ENCODE assay signal across 16 cellular contexts in the genomic region with DNA sequence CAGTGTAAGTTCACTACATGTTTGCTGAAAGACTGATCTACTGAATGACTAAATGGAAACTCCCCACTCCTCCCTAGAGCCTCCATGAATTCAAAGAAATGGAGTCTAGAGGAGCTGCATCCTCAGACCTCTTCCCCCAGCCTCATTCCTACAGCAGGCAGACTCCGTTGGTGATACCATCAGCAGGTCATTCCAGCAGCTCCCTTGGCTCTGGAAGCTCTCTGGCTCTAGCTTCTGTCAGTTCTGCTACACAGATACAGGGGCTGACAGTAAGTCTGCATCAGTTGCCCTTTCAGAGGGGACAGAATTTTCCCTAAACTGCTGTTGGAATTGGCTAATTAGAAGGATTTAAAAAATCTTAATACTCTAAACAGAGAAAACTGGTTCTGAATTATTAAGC.
DNase-seq lines count a peak whose midpoint lies in the region; ATAC-seq lines count a peak whose summit lies in the region.
"Had no signal": no experiment of that assay in that cellular context is flagged by ENCODE, and none has a peak within 500 bp of the region (broad histone marks: within the 10 kb centered on the region; RNA-seq: fewer than 3 reads in every experiment).

No MANE protein-coding gene starts in this region.

- peak overlapping the region; percentile 13 to 57 for H3K27ac Mint-ChIP-seq in stimulated activated naive CD8-positive, alpha-beta T cell treated with anti-CD3 and anti-CD28 coated beads, Interleukin-15, amount 100 ng/mL, for 72 hours
- H3K27ac Mint-ChIP-seq in effector memory CD8-positive, alpha-beta T cell: peak overlapping the region; percentile 33 to 51
- H3K27ac Mint-ChIP-seq: GM23338 had no signal

- H3K9me3 Mint-ChIP-seq in stimulated activated naive CD8-positive, alpha-beta T cell treated with anti-CD3 and anti-CD28 coated beads, Interleukin-15, amount 100 ng/mL, for 72 hours: no peaks in the 10 kb centered on the region
- H3K9me3 Mint-ChIP-seq in effector memory CD8-positive, alpha-beta T cell: no peaks in the 10 kb centered on the region
- H3K9me3 Mint-ChIP-seq: CD14-positive monocyte; CD4-positive, alpha-beta memory T cell; GM23338 had no signal

- peaks cover 41% of the 10 kb centered on the region for H3K4me1 Mint-ChIP-seq in stimulated activated naive CD8-positive, alpha-beta T cell treated with anti-CD3 and anti-CD28 coated beads, Interleukin-15, amount 100 ng/mL, for 72 hours
- H3K4me1 Mint-ChIP-seq in effector memory CD8-positive, alpha-beta T cell (ENCODE audit: low read depth in 2 of 2): peaks cover 16 to 22% of the 10 kb centered on the region in 2 donors

- H3K36me3 Mint-ChIP-seq in effector memory CD8-positive, alpha-beta T cell (ENCODE audit: insufficient read depth): peaks cover 7% of the 10 kb centered on the region

- no peaks in the 10 kb centered on the region for H3K27me3 Mint-ChIP-seq in stimulated activated naive CD8-positive, alpha-beta T cell treated with anti-CD3 and anti-CD28 coated beads, Interleukin-15, amount 100 ng/mL, for 72 hours
- no peaks in the 10 kb centered on the region for H3K27me3 Mint-ChIP-seq in effector memory CD8-positive, alpha-beta T cell
- H3K27me3 Mint-ChIP-seq: CD4-positive, alpha-beta memory T cell had no signal

- H3K4me3 Mint-ChIP-seq in stimulated activated naive CD8-positive, alpha-beta T cell treated with anti-CD3 and anti-CD28 coated beads, Interleukin-15, amount 100 ng/mL, for 72 hours: no peak overlapping the region
- no peak overlapping the region for H3K4me3 Mint-ChIP-seq in effector memory CD8-positive, alpha-beta T cell
- H3K4me3 Mint-ChIP-seq: CD14-positive monocyte; CD4-positive, alpha-beta memory T cell; GM23338 had no signal

- DNase-seq in NCI-H82 (lab: John Stamatoyannopoulos, UW): peak; percentile 8
- no peak for DNase-seq in NCI-H82 treated with DMSO at 0.1 percent for 48 hours (lab: John Stamatoyannopoulos, UW; ENCODE audit: unreplicated experiment)
- no peak for DNase-seq in stimulated activated naive CD8-positive, alpha-beta T cell treated with anti-CD3 and anti-CD28 coated beads, Interleukin-15, amount 100 ng/mL, for 72 hours
- DNase-seq in stimulated activated naive CD8-positive, alpha-beta T cell treated with anti-CD3 and anti-CD28 coated beads, Interleukin-15, Interleukin-2, amounts not matched to agents 100 U/mL and 50 U/mL, for 24 hours: no peak
- no peak for DNase-seq in effector memory CD8-positive, alpha-beta T cell
- DNase-seq in NCI-H226: no peak
- DNase-seq: AML-193; Calu3; CD4-positive, alpha-beta memory T cell; DMS79 treated with DMSO at 0.1 percent for 48 hours; GF-D8; HCEC 1CT had no signal

- no peak for ATAC-seq in stimulated activated naive CD8-positive, alpha-beta T cell treated with anti-CD3 and anti-CD28 coated beads, Interleukin-15, amount 100 ng/mL, for 72 hours
- ATAC-seq in stimulated activated naive CD8-positive, alpha-beta T cell treated with anti-CD3 and anti-CD28 coated beads, Interleukin-15, Interleukin-2, amounts not matched to agents 100 U/mL and 50 U/mL, for 24 hours: no peak
- no peak for ATAC-seq in effector memory CD8-positive, alpha-beta T cell (replicated peaks)
- ATAC-seq in GM19467 (IDR thresholded peaks at IDR 0.05; ENCODE audit: unreplicated experiment): no peak
- ATAC-seq: A549, GM23338 had no signal
